10 cellular contexts compared by ENCODE assay signal in genomic region chr3:31166249-31166885, GRCh38.
DNase-seq lines count a peak whose midpoint lies in the region; ATAC-seq and TF ChIP-seq lines count a peak whose summit lies in the region.
"Had no signal": no experiment of that assay in that cellular context is flagged by ENCODE, and none has a peak within 500 bp of the region (broad histone marks: within the 10 kb centered on the region; RNA-seq: fewer than 3 reads in every experiment).

No MANE protein-coding gene starts in this region.

- H3K9ac ChIP-seq in SK-N-MC (ENCODE audit: insufficient read length): no peak overlapping the region

- H3K4me1 ChIP-seq in effector memory CD4-positive, alpha-beta T cell (ENCODE audit: control insufficient read depth, insufficient read depth, low read length, poor library complexity, severe bottlenecking): no peaks in the 10 kb centered on the region
- H3K4me1 ChIP-seq: colonic mucosa had no signal

- no peaks in the 10 kb centered on the region for H3K9me3 ChIP-seq in SK-N-MC (ENCODE audit: low read depth, low read length)
- H3K9me3 ChIP-seq in effector memory CD4-positive, alpha-beta T cell (ENCODE audit: control insufficient read depth, low read length): no peaks in the 10 kb centered on the region
- H3K9me3 ChIP-seq: colonic mucosa had no signal

- no peaks in the 10 kb centered on the region for H3K27me3 ChIP-seq in effector memory CD4-positive, alpha-beta T cell (replicated peaks; ENCODE audit: control insufficient read depth, insufficient read depth, low read length, poor library complexity, severe bottlenecking)
- H3K27me3 ChIP-seq: colonic mucosa had no signal

- 0 out of 2 replicates have a peak overlapping the region, but pooled peaks have one; percentile 36 for H3K27ac ChIP-seq in SK-N-MC
- H3K27ac ChIP-seq in effector memory CD4-positive, alpha-beta T cell (ENCODE audit: insufficient read depth, low read length, poor library complexity, severe bottlenecking): no peak overlapping the region
- H3K27ac ChIP-seq: colonic mucosa had no signal

- DNase-seq in EL (peak; percentile 84), SK-N-MC (ENCODE audit: low read depth, low spot score) (no peak), foreskin fibroblast (peak; percentile 49 to 83), skeletal muscle cell (ENCODE audit: low read depth) (peak; percentile 80), HPDE6-E6E7 (ENCODE audit: extremely low spot score) (no peak)
- no peak for DNase-seq in effector memory CD4-positive, alpha-beta T cell
- DNase-seq: colonic mucosa; stimulated activated CD8-positive, alpha-beta memory T cell treated with anti-CD3 and anti-CD28 coated beads, Interleukin-4, amount 100 ng/mL, for 48 hours had no signal

- ATAC-seq in HG02623 (IDR thresholded peaks at IDR 0.05; ENCODE audit: unreplicated experiment) (no peak), HG03565 (IDR thresholded peaks at IDR 0.05; ENCODE audit: unreplicated experiment) (no peak)

- H3K4me3 ChIP-seq in SK-N-MC (no peak overlapping the region), foreskin fibroblast (ENCODE audit: low read depth in 1 of 2, low read length in 2 of 2) (no peak overlapping the region), skeletal muscle cell (ENCODE audit: low read depth, low read length) (no peak overlapping the region)
- no peak overlapping the region for H3K4me3 ChIP-seq in effector memory CD4-positive, alpha-beta T cell (ENCODE audit: insufficient read depth, low read depth, low read length, poor library complexity, severe bottlenecking)
- H3K4me3 ChIP-seq: colonic mucosa had no signal

- TF ChIP-seq CTCF in foreskin fibroblast (IDR thresholded peaks at IDR 0.05; ENCODE audit: low read depth, low read length): no peak

- no peaks in the 10 kb centered on the region for H3K36me3 ChIP-seq in SK-N-MC (ENCODE audit: insufficient read depth, low read length)
- H3K36me3 ChIP-seq in effector memory CD4-positive, alpha-beta T cell (ENCODE audit: control insufficient read depth, insufficient read depth, low read length): no peaks in the 10 kb centered on the region
- H3K36me3 ChIP-seq: colonic mucosa had no signal

Comparison
In these comparisons a context has a peak if more than half of its experiments do, and no peak if none do; other contexts are left out.
1. DNase-seq: peak in EL (single experiment), foreskin fibroblast (2 of 2) and skeletal muscle cell (single experiment); none in SK-N-MC (single experiment), effector memory CD4-positive, alpha-beta T cell (0 of 3) and HPDE6-E6E7 (single experiment).